1 cellular context compared by ENCODE assay signal in genomic region chr17:43384476-43384862, GRCh38.
TF ChIP-seq lines count a peak whose summit lies in the region.

No MANE protein-coding gene starts in this region.

TF ChIP-seq in HepG2, 621 proteins besides CTCF, POLR2A, EP300 and RAD21 (continued from another document and continues in another):
- TF ChIP-seq ZC3H4 (CRISPR knock-in tag; IDR thresholded peaks at IDR 0.05; ENCODE audit: borderline replicate concordance): no peak
- peak; percentile 73; the same call in 1 of the 2 replicates for TF ChIP-seq ZNF232 (CRISPR knock-in tag; IDR thresholded peaks at IDR 0.05; ENCODE audit: borderline replicate concordance)
- no peak; the same call in 1 of the 2 replicates for TF ChIP-seq JDP2 (CRISPR knock-in tag; IDR thresholded peaks at IDR 0.05; ENCODE audit: borderline replicate concordance)
- peak; percentile 73 for TF ChIP-seq SMAD3 (CRISPR knock-in tag; IDR thresholded peaks at IDR 0.05)
- no peak for TF ChIP-seq SNRNP70 (IDR thresholded peaks at IDR 0.05; ENCODE audit: low read depth, low read length)
- peak; percentile 82; the same call in 1 of the 2 replicates for TF ChIP-seq KLF9 (CRISPR knock-in tag; IDR thresholded peaks at IDR 0.05; ENCODE audit: low read depth)
- TF ChIP-seq RBAK (CRISPR knock-in tag; IDR thresholded peaks at IDR 0.05): 0 out of 2 replicates have a peak, but pooled peaks have one; percentile 43
- TF ChIP-seq PATZ1 (CRISPR knock-in tag; IDR thresholded peaks at IDR 0.05): no peak
- peak; percentile 80; the same call in 1 of the 2 replicates for TF ChIP-seq CBX5 (CRISPR knock-in tag; IDR thresholded peaks at IDR 0.05; ENCODE audit: borderline replicate concordance)
- TF ChIP-seq PHF21A (CRISPR knock-in tag; IDR thresholded peaks at IDR 0.05): peak; percentile 94
- TF ChIP-seq GATAD2A (CRISPR knock-in tag; IDR thresholded peaks at IDR 0.05): peak; percentile 93
- no peak for TF ChIP-seq RAD51 (IDR thresholded peaks at IDR 0.05; ENCODE audit: borderline replicate concordance)
- 0 out of 2 replicates have a peak, but pooled peaks have one; percentile 68 for TF ChIP-seq RFXANK (CRISPR knock-in tag; IDR thresholded peaks at IDR 0.05)
- peak; percentile 85 for TF ChIP-seq FOXP4 (CRISPR knock-in tag; IDR thresholded peaks at IDR 0.05)
- TF ChIP-seq RXRB (CRISPR knock-in tag; IDR thresholded peaks at IDR 0.05; ENCODE audit: borderline replicate concordance): peak; percentile 91; the same call in 1 of the 2 replicates
- no peak for TF ChIP-seq CCAR2 (optimal IDR thresholded peaks at IDR 0.05; ENCODE audit: low read depth, low read length)
- TF ChIP-seq IKZF1 (IDR thresholded peaks at IDR 0.05): no peak
- no peak for TF ChIP-seq FUBP1 (CRISPR knock-in tag; IDR thresholded peaks at IDR 0.05; ENCODE audit: borderline replicate concordance)
- no peak for TF ChIP-seq KIAA2018 (CRISPR knock-in tag; IDR thresholded peaks at IDR 0.05; ENCODE audit: borderline replicate concordance)
- peak; percentile 86 for TF ChIP-seq ZNF407 (CRISPR knock-in tag; IDR thresholded peaks at IDR 0.05; ENCODE audit: not compliant biosample characterization)
- peak; percentile 61; the same call in 1 of the 2 replicates for TF ChIP-seq ZNF713 (CRISPR knock-in tag; IDR thresholded peaks at IDR 0.05)
- no peak; the same call in none of the 2 replicates for TF ChIP-seq ZNF44 (CRISPR knock-in tag; IDR thresholded peaks at IDR 0.05)
- TF ChIP-seq STAG1 (CRISPR knock-in tag; IDR thresholded peaks at IDR 0.05): no peak
- TF ChIP-seq FOXA3 (CRISPR knock-in tag; IDR thresholded peaks at IDR 0.05): peak; percentile 75
- no peak for TF ChIP-seq ZBTB2 (CRISPR knock-in tag; IDR thresholded peaks at IDR 0.05; ENCODE audit: low read depth)
- no peak for TF ChIP-seq ZNF275 (CRISPR knock-in tag; IDR thresholded peaks at IDR 0.05; ENCODE audit: borderline replicate concordance)
